ENCODE assay signal across 9 cellular contexts in the genomic region with DNA sequence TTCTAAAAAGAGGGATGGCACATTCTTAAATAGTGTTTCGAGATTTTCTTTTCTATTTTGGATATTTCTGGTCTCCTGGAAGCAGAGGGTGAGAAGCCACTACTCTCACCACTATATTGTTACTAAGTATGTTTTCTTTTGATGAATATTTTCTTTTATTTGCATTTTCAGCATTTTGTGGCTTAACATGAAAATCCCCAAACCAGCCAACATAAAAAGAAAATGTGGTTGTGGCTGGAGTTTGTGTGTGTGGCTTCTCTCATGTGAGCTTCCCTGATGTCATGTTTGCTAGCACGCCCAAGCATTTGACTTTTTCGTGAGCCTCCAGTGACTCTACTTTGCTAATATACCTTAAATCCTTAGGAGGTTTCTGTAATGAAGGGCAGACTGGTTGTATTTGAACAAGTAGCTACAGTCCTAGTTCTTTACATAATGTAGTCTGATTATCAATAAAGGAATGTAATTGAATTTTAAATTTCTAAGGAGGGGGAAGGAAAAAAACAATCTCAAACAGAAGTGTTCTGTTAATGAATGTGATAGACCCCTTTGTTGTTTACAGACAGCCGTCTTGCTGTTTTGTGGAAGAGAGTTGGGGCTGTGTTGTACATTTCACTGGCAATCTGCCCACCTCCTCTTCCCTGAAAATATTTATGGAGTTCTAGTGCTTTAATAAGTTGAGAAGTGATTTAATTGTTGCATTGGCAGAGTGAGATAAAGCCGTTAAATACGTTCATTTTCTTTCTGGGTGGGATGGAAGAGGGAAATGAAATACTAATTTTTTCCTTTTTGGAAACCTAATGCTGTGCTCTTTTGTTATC.
DNase-seq lines count a peak whose midpoint lies in the region; ATAC-seq, FAIRE-seq and TF ChIP-seq lines count a peak whose summit lies in the region.
"Had no signal": no experiment of that assay in that cellular context is flagged by ENCODE, and none has a peak within 500 bp of the region (broad histone marks: within the 10 kb centered on the region; RNA-seq: fewer than 3 reads in every experiment).

No MANE protein-coding gene starts in this region.

- 41 to 44% methylated on average over 6 of the region's 6 CpGs for whole genome bisulfite sequencing in heart right ventricle, 2 donors
- WGBS in right cardiac atrium: 48% methylated on average over 6 of the region's 6 CpGs
- WGBS in smooth muscle cell (ENCODE audit: low lambda C conversion rate): 47% methylated on average over 6 of the region's 6 CpGs

- H3K4me1 ChIP-seq in heart right ventricle (peaks cover 9 to 76% (median 61%) of the 10 kb centered on the region in 9 donors), right cardiac atrium (ENCODE audit: control insufficient read depth, insufficient read depth, low read length) (peaks cover 16% of the 10 kb centered on the region), smooth muscle cell (ENCODE audit: low read depth) (peaks cover 29% of the 10 kb centered on the region), ascending aorta (peaks cover under 1 to 16% of the 10 kb centered on the region in 2 donors)

- peak overlapping the region; percentile 58 for H3K9ac ChIP-seq in smooth muscle cell (ENCODE audit: low read depth)

- no peak for FAIRE-seq in frontal cortex (lab: Jason Lieb, UNC)

- H3K27me3 ChIP-seq in heart right ventricle: no peaks in the 10 kb centered on the region
- no peaks in the 10 kb centered on the region for H3K27me3 ChIP-seq in right cardiac atrium (ENCODE audit: control insufficient read depth, insufficient read depth)
- H3K27me3 ChIP-seq in smooth muscle cell (ENCODE audit: low read depth): no peaks in the 10 kb centered on the region
- H3K27me3 ChIP-seq in ascending aorta: no peaks in the 10 kb centered on the region

- peaks cover 4% of the 10 kb centered on the region for H3F3A ChIP-seq in smooth muscle cell (ENCODE audit: low read depth)

- H2AFZ ChIP-seq in smooth muscle cell (ENCODE audit: low read depth): no peak overlapping the region

- peak overlapping the region in 7 of 10 donors; percentile 9 to 73 (median 56) for H3K27ac ChIP-seq in heart right ventricle
- H3K27ac ChIP-seq in right cardiac atrium (ENCODE audit: low read length): no peak overlapping the region
- H3K27ac ChIP-seq in smooth muscle cell (ENCODE audit: low read depth): peak overlapping the region; percentile 85
- H3K27ac ChIP-seq in ascending aorta: no peak overlapping the region

- TF ChIP-seq CTCF in heart right ventricle (IDR thresholded peaks at IDR 0.05) (no peak), smooth muscle cell (IDR thresholded peaks at IDR 0.05; ENCODE audit: borderline replicate concordance, insufficient read depth, poor library complexity, severe bottlenecking) (no peak), ascending aorta (IDR thresholded peaks at IDR 0.05) (no peak)

- H3K36me3 ChIP-seq in heart right ventricle: peaks cover 0 to 10% (median 0%) of the 10 kb centered on the region in 9 donors
- no peaks in the 10 kb centered on the region for H3K36me3 ChIP-seq in smooth muscle cell (ENCODE audit: low read depth)
- H3K36me3 ChIP-seq in ascending aorta: peaks cover 0 to 8% of the 10 kb centered on the region in 2 donors

- DNase-seq in heart right ventricle: no peak
- DNase-seq in right cardiac atrium: no peak
- DNase-seq in smooth muscle cell (lab: John Stamatoyannopoulos, UW; ENCODE audit: unreplicated experiment): no peak
- DNase-seq in NCI-H1048 (lab: John Stamatoyannopoulos, UW): no peak
- no peak for DNase-seq in ascending aorta (ENCODE audit: low spot score in 2 of 2)
- DNase-seq in frontal cortex (ENCODE audit: low spot score in 2 of 2): no peak

- H3K9me3 ChIP-seq in heart right ventricle (peaks cover 0 to 6% (median 0%) of the 10 kb centered on the region in 11 donors), right cardiac atrium (ENCODE audit: control insufficient read depth, low read length) (no peaks in the 10 kb centered on the region), smooth muscle cell (replicated peaks; ENCODE audit: low read depth) (no peaks in the 10 kb centered on the region), ascending aorta (no peaks in the 10 kb centered on the region)

- H3K4me2 ChIP-seq in smooth muscle cell: peak overlapping the region; percentile 69

- H3K4me3 ChIP-seq in heart right ventricle: no peak overlapping the region
- no peak overlapping the region for H3K4me3 ChIP-seq in right cardiac atrium (ENCODE audit: low read length)
- H3K4me3 ChIP-seq in smooth muscle cell: no peak overlapping the region
- no peak overlapping the region for H3K4me3 ChIP-seq in ascending aorta

- no peaks in the 10 kb centered on the region for H3K79me2 ChIP-seq in smooth muscle cell (ENCODE audit: low read depth)

- intact Hi-C loops in heart right ventricle (cut with DNase I): no loop called here
- intact Hi-C loops in right cardiac atrium (cut with DNase I): no loop called here
- intact Hi-C loops in ascending aorta (cut with DNase I): no loop called here

- ATAC-seq in heart right ventricle (no peak), right cardiac atrium (no peak), GM21825 (IDR thresholded peaks at IDR 0.05; ENCODE audit: unreplicated experiment) (peak; percentile 78), HG03521 (IDR thresholded peaks at IDR 0.05; ENCODE audit: unreplicated experiment) (peak; percentile 64)
- ATAC-seq: HCT116 had no signal

- no peaks in the 10 kb centered on the region for H4K20me1 ChIP-seq in smooth muscle cell (ENCODE audit: low read depth)

Comparison
In these comparisons a context has a peak if more than half of its experiments do, and no peak if none do; other contexts are left out.
1. H3K27ac ChIP-seq: peak in heart right ventricle (7 of 10) and smooth muscle cell (single experiment); none in right cardiac atrium (single experiment) and ascending aorta (0 of 2).
2. ATAC-seq: peak in GM21825 (single experiment) and HG03521 (single experiment); none in heart right ventricle (0 of 8) and right cardiac atrium (0 of 2).